Comparison of ENCODE assay signal across 8 cellular contexts in genomic region chrX:78103656-78104446, GRCh38. TPM values are rescaled to one million over a fixed set of nuclear protein-coding genes. Genes with fewer than 3 reads are reported as not detected.
DNase-seq lines count a peak whose midpoint lies in the region; ATAC-seq and TF ChIP-seq lines count a peak whose summit lies in the region.

PGK1 (plus strand) TSS chrX:78104248; CDS start chrX:78104341, 93 bp downstream.

- H3K4me3 ChIP-seq in thymus (ENCODE audit: low read length): peak within 1 kb of the TSS; percentile 62

- CTCF ChIA-PET in GM10248 (lab: Yijun Ruan, JAX): no interaction called here

- ATAC-seq in HG02623 (IDR thresholded peaks at IDR 0.05; ENCODE audit: unreplicated experiment): peak; percentile 95

- no peaks in the 10 kb centered on the region for H3K27me3 ChIP-seq in thymus (ENCODE audit: control insufficient read depth, insufficient read depth)

- peaks cover 5% of the 10 kb centered on the region for H3K9me3 Mint-ChIP-seq in activated naive CD8-positive, alpha-beta T cell treated with anti-CD3 and anti-CD28 coated beads for 36 hours
- H3K9me3 Mint-ChIP-seq in glutamatergic neuron (ENCODE audit: unreplicated experiment) (peaks cover 4% of the 10 kb centered on the region), osteocyte (ENCODE audit: unreplicated experiment) (peaks cover 13% of the 10 kb centered on the region)

- no peaks in the 10 kb centered on the region for H3K9me3 ChIP-seq in thymus (ENCODE audit: control insufficient read depth)

- peaks cover 6% of the 10 kb centered on the region for H3K4me1 ChIP-seq in thymus (ENCODE audit: control insufficient read depth, insufficient read depth, low read length)

- no peaks in the 10 kb centered on the region for H3K36me3 ChIP-seq in thymus (ENCODE audit: control insufficient read depth, insufficient read depth)

- peaks cover 26% of the 10 kb centered on the region for H3K4me1 Mint-ChIP-seq in activated naive CD8-positive, alpha-beta T cell treated with anti-CD3 and anti-CD28 coated beads for 36 hours
- H3K4me1 Mint-ChIP-seq in glutamatergic neuron (ENCODE audit: low read depth, unreplicated experiment) (peaks cover 17% of the 10 kb centered on the region), osteocyte (ENCODE audit: unreplicated experiment) (peaks cover 34% of the 10 kb centered on the region)

- peaks cover 50% of the 10 kb centered on the region for H3K36me3 Mint-ChIP-seq in activated naive CD8-positive, alpha-beta T cell treated with anti-CD3 and anti-CD28 coated beads for 36 hours
- H3K36me3 Mint-ChIP-seq in glutamatergic neuron (ENCODE audit: unreplicated experiment) (no peaks in the 10 kb centered on the region), osteocyte (ENCODE audit: unreplicated experiment) (peaks cover 2% of the 10 kb centered on the region)

- peak within 1 kb of the TSS; percentile 93 for H3K27ac ChIP-seq in thymus (ENCODE audit: low read depth)

- TF ChIP-seq CTCF in GM10248 (IDR thresholded peaks at IDR 0.05; ENCODE audit: control extremely low read depth, extremely low read depth, low read depth, missing control alignments) (no peak), glutamatergic neuron (IDR thresholded peaks at IDR 0.05; ENCODE audit: partially characterized antibody, unreplicated experiment) (no peak), osteocyte (IDR thresholded peaks at IDR 0.05) (no peak)

- no peaks in the 10 kb centered on the region for H3K27me3 Mint-ChIP-seq in activated naive CD8-positive, alpha-beta T cell treated with anti-CD3 and anti-CD28 coated beads for 36 hours
- H3K27me3 Mint-ChIP-seq in glutamatergic neuron (ENCODE audit: unreplicated experiment): peaks cover 4% of the 10 kb centered on the region
- no peaks in the 10 kb centered on the region for H3K27me3 Mint-ChIP-seq in osteocyte (ENCODE audit: unreplicated experiment)

- POLR2A ChIA-PET in GM10248 (lab: Yijun Ruan, JAX): no interaction called here

- H3K4me3 Mint-ChIP-seq in activated naive CD8-positive, alpha-beta T cell treated with anti-CD3 and anti-CD28 coated beads for 36 hours: peak within 1 kb of the TSS; percentile 96
- H3K4me3 Mint-ChIP-seq in glutamatergic neuron (ENCODE audit: unreplicated experiment) (peak within 1 kb of the TSS; percentile 96), osteocyte (ENCODE audit: unreplicated experiment) (peak within 1 kb of the TSS; percentile 86)

- WGBS in thymus: under 1% methylated on average over 71 of the region's 72 CpGs

- DNase-seq in GM10248 (ENCODE audit: extremely low spot score) (peak; percentile 90), NCI-H1105 (lab: John Stamatoyannopoulos, UW) (peak; percentile 90), SKM-1 treated with dmso at 0.1 percent for 144 hours (lab: John Stamatoyannopoulos, UW; ENCODE audit: unreplicated experiment) (peak; percentile 83), glutamatergic neuron (peak; percentile 90), osteocyte (ENCODE audit: extremely low spot score, unreplicated experiment) (peak; percentile 97)
- DNase-seq in activated naive CD8-positive, alpha-beta T cell treated with anti-CD3 and anti-CD28 coated beads for 36 hours: peak; percentile 94

- peak within 1 kb of the TSS; percentile 95 for H3K27ac Mint-ChIP-seq in activated naive CD8-positive, alpha-beta T cell treated with anti-CD3 and anti-CD28 coated beads for 36 hours
- H3K27ac Mint-ChIP-seq in glutamatergic neuron (ENCODE audit: unreplicated experiment): peak within 1 kb of the TSS; percentile 82
- peak within 1 kb of the TSS; percentile 93 for H3K27ac Mint-ChIP-seq in osteocyte (ENCODE audit: unreplicated experiment)

RNA-seq across cellular contexts. Expression of gene PGK1, which starts in this region (rescaled TPM):
- 1,000 to 10,000 TPM; 1,246 to 1,264 TPM for total RNA-seq in activated naive CD8-positive, alpha-beta T cell treated with anti-CD3 and anti-CD28 coated beads for 36 hours
- 263 TPM for total RNA-seq in glutamatergic neuron (ENCODE audit: unreplicated experiment)
- 157 and 166 TPM in 2 replicates for total RNA-seq in osteocyte
- polyA plus RNA-seq in thymus: 188 TPM

Comparison
In these comparisons a context has a peak if more than half of its experiments do, and no peak if none do; other contexts are left out.
1. Peak in every context shown above with its lines: DNase-seq, ATAC-seq, H3K4me3 ChIP-seq and H3K27ac ChIP-seq.